Comparison of ENCODE assay signal across 26 cellular contexts in the genomic region with DNA sequence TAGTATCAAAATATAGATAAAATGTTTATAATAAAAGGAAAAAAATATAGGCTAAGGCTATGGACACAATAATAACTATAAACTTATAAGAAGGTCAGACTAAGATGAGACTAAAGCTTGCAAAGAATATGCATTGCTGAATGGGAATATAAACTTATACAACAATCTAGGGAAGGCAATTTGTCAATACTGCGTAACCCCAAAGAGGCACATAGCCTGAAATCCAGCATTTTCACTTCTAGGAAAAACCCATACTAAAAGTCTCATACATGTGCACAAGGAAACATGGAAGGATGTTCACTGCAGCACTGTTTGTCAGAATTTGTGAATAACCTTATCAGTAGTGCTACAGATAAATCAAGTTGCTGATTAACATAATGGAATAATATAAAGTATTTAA.
"Had no signal": no experiment of that assay in that cellular context is flagged by ENCODE, and none has a peak within 500 bp of the region (broad histone marks: within the 10 kb centered on the region; RNA-seq: fewer than 3 reads in every experiment).

No MANE protein-coding gene starts in this region.

- H3K27ac ChIP-seq: body of pancreas, gastrocnemius medialis, left ventricle myocardium inferior, neutrophil, skin epidermis, upper lobe of left lung, vagina had no signal

- H3K4me3 Mint-ChIP-seq: activated CD8-positive, alpha-beta T cell treated with anti-CD3 and anti-CD28 coated beads for 36 hours; activated T-cell treated with anti-CD3 and anti-CD28 coated beads, Interleukin-2, amount 50 U/mL, for 4 hours; activated T-helper 17 cell treated with anti-CD3 and anti-CD28 coated beads, Interleukin-2, amount 50 U/mL, for 72 hours; effector memory CD8-positive, alpha-beta T cell; nephron; stimulated activated naive CD8-positive, alpha-beta T cell treated with anti-CD3 and anti-CD28 coated beads, Interleukin-15, Interleukin-2, amounts not matched to agents 100 ng/mL and 50 ng/mL, for 24 hours had no signal

- H3K27me3 Mint-ChIP-seq: activated CD8-positive, alpha-beta T cell treated with anti-CD3 and anti-CD28 coated beads for 36 hours; activated T-helper 17 cell treated with anti-CD3 and anti-CD28 coated beads, Interleukin-2, amount 50 U/mL, for 72 hours; effector memory CD8-positive, alpha-beta T cell; stimulated activated naive CD8-positive, alpha-beta T cell treated with anti-CD3 and anti-CD28 coated beads, Interleukin-15, Interleukin-2, amounts not matched to agents 100 ng/mL and 50 ng/mL, for 24 hours had no signal

- H3K9me3 ChIP-seq: body of pancreas, gastrocnemius medialis, left ventricle myocardium inferior, neutrophil, upper lobe of left lung, vagina had no signal

- ATAC-seq: activated CD8-positive, alpha-beta T cell treated with anti-CD3 and anti-CD28 coated beads for 36 hours; activated T-cell treated with anti-CD3 and anti-CD28 coated beads, Interleukin-2, amount 50 U/mL, for 4 hours; activated T-helper 17 cell treated with anti-CD3 and anti-CD28 coated beads, Interleukin-2, amount 50 U/mL, for 72 hours; body of pancreas; effector memory CD8-positive, alpha-beta T cell; gastrocnemius medialis; sciatic nerve had no signal

- H3K9me3 Mint-ChIP-seq: activated CD8-positive, alpha-beta T cell treated with anti-CD3 and anti-CD28 coated beads for 36 hours; activated T-cell treated with anti-CD3 and anti-CD28 coated beads, Interleukin-2, amount 50 U/mL, for 4 hours; activated T-helper 17 cell treated with anti-CD3 and anti-CD28 coated beads, Interleukin-2, amount 50 U/mL, for 72 hours; effector memory CD8-positive, alpha-beta T cell; nephron; stimulated activated naive CD8-positive, alpha-beta T cell treated with anti-CD3 and anti-CD28 coated beads, Interleukin-15, Interleukin-2, amounts not matched to agents 100 ng/mL and 50 ng/mL, for 24 hours had no signal

- H3K4me1 ChIP-seq: body of pancreas, gastrocnemius medialis, left ventricle myocardium inferior, upper lobe of left lung, vagina had no signal

- H3K4me1 Mint-ChIP-seq: activated T-helper 17 cell treated with anti-CD3 and anti-CD28 coated beads, Interleukin-2, amount 50 U/mL, for 72 hours; nephron had no signal

- DNase-seq: activated CD4-positive, alpha-beta T cell treated with anti-CD3 and anti-CD28 coated beads for 1 hour; activated CD4-positive, alpha-beta T cell treated with anti-CD3 and anti-CD28 coated beads, Interleukin-2, amount 50 U/mL, for 1 hour; activated CD8-positive, alpha-beta T cell treated with anti-CD3 and anti-CD28 coated beads for 36 hours; activated gamma-delta T cell treated with Interleukin-2 at 50 U/mL for 16 hours; activated naive CD4-positive, alpha-beta T cell treated with anti-CD3 and anti-CD28 coated beads, Interleukin-2, amount 50 U/mL, for 16 hours; activated T-cell treated with anti-CD3 and anti-CD28 coated beads, Interleukin-2, amount 50 U/mL, for 4 hours; aorta; body of pancreas; cortex of kidney; effector memory CD8-positive, alpha-beta T cell; gastrocnemius medialis; glutamatergic neuron; islet precursor cell; left ventricle myocardium inferior; stimulated activated CD4-positive, alpha-beta T cell treated with anti-CD3 and anti-CD28 coated beads, Interleukin-12 subunit alpha, Interleukin-12 subunit beta, amount 100 ng/mL, for 4 hours; stimulated activated CD4-positive, alpha-beta T cell treated with anti-CD3 and anti-CD28 coated beads, Interleukin-4, amount 100 ng/mL, for 1 hour; substantia nigra; T-helper 9 cell; upper lobe of left lung had no signal

- H3K36me3 ChIP-seq: gastrocnemius medialis, left ventricle myocardium inferior, neutrophil, vagina had no signal

- H3K4me3 ChIP-seq: body of pancreas, gastrocnemius medialis, left ventricle myocardium inferior, skin epidermis, upper lobe of left lung, vagina had no signal

- H3K27ac Mint-ChIP-seq: activated CD8-positive, alpha-beta T cell treated with anti-CD3 and anti-CD28 coated beads for 36 hours; activated T-helper 17 cell treated with anti-CD3 and anti-CD28 coated beads, Interleukin-2, amount 50 U/mL, for 72 hours; effector memory CD8-positive, alpha-beta T cell; nephron; stimulated activated naive CD8-positive, alpha-beta T cell treated with anti-CD3 and anti-CD28 coated beads, Interleukin-15, Interleukin-2, amounts not matched to agents 100 ng/mL and 50 ng/mL, for 24 hours had no signal

- H3K27me3 ChIP-seq: body of pancreas, gastrocnemius medialis, neutrophil, upper lobe of left lung, vagina had no signal
